ENCODE assay signal across 8 cellular contexts in the genomic region with DNA sequence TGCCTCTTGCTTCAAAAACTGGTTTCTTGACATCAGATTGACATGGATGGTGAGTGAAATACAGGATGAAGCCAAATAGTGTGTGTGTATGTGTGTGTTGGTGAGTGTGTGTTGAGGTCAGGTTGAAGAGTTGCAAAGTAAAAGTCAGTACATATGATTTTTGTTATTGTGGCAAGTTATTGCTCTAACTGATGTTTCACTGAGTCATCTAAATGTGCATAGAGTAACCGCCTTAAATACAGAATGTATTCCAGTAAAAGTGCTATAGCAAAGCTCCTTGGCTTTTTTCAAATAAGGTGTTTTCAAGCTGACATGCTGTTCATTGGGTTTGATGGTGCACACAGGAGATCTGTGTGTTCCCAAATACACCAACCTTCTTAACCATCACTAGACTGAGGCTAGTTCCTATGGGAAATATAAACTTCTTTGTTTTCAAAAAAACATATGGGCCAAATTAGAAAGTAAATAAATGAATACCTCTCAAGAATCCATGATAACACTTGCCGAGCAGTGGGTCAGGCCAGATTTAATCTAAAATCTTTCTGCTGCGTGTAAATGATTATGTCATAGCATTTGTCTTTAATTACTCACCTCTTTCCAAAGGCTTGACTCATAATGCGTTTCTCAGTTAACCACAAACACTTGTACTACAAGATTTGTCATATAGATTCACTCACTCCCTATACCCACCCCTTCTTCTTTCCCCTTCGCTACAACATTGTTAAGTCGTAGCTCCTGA.
DNase-seq lines count a peak whose midpoint lies in the region; ATAC-seq and TF ChIP-seq lines count a peak whose summit lies in the region.

No MANE protein-coding gene starts in this region.

- H3K27ac ChIP-seq in suprapubic skin = no peak overlapping the region

- no peaks in the 10 kb centered on the region for H3K4me1 ChIP-seq in suprapubic skin

- ATAC-seq in GM21717 (IDR thresholded peaks at IDR 0.05; ENCODE audit: unreplicated experiment) (peak; percentile 69), esophagus mucosa (peak; percentile 94)

- DNase-seq in AG09309 (ENCODE audit: low read depth) (peak; percentile 84), NB4 (ENCODE audit: low read depth) (peak; percentile 64), NCI-H748 (lab: John Stamatoyannopoulos, UW; ENCODE audit: unreplicated experiment) (no peak), NCI-H1105 (lab: John Stamatoyannopoulos, UW) (no peak), suprapubic skin (ENCODE audit: low spot score in 2 of 2) (no peak), C1 segment of cervical spinal cord (lab: John Stamatoyannopoulos, UW) (no peak)

- no peaks in the 10 kb centered on the region for H3K36me3 ChIP-seq in suprapubic skin

- no peaks in the 10 kb centered on the region for H3K27me3 ChIP-seq in suprapubic skin

- no peak for TF ChIP-seq EP300 in suprapubic skin (IDR thresholded peaks at IDR 0.05)

- TF ChIP-seq CTCF in AG09309 (IDR thresholded peaks at IDR 0.05; ENCODE audit: control insufficient read depth, insufficient read depth, low read depth, low read length, missing control alignments) (no peak), NB4 (IDR thresholded peaks at IDR 0.05; ENCODE audit: low read depth, low read length) (no peak), suprapubic skin (IDR thresholded peaks at IDR 0.05) (no peak)

- H3K4me3 ChIP-seq in AG09309 (ENCODE audit: control insufficient read depth, low read depth, low read length) = no peak overlapping the region
- no peak overlapping the region for H3K4me3 ChIP-seq in NB4 (ENCODE audit: low read depth, low read length)
- no peak overlapping the region for H3K4me3 ChIP-seq in suprapubic skin

- 56% methylated on average over 6 of the region's 6 CpGs for WGBS in suprapubic skin

- TF ChIP-seq POLR2A in NB4 (IDR thresholded peaks at IDR 0.05; ENCODE audit: extremely low read depth, insufficient read length) (no peak), suprapubic skin (IDR thresholded peaks at IDR 0.05) (no peak)

- no peaks in the 10 kb centered on the region for H3K9me3 ChIP-seq in suprapubic skin

Comparison
In these comparisons a context has a peak if more than half of its experiments do, and no peak if none do; other contexts are left out.
1. DNase-seq: peak in AG09309 (single experiment) and NB4 (single experiment); none in NCI-H748 (single experiment), NCI-H1105 (single experiment), suprapubic skin (0 of 2) and C1 segment of cervical spinal cord (0 of 14).